27 cellular contexts compared by ENCODE assay signal in the genomic region with DNA sequence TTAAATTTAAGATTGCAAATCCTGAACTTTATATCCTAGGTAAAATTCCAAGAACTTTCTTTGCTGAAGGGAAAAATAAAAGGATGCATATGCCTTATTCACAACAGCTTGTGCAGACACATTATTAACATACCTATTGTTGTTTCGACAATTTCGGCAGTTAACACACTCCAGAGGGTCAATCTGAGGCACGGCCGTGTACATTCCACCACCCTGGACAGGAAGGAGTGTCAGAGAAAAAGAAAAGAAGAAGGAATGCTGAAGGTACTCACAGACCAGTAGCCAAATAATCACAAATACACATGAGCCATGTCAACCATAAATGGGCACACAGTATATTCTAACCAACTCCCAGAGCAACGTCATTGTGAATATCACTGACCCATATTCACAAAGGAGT. TPM values are rescaled to one million over a fixed set of nuclear protein-coding genes. Genes with fewer than 3 reads are reported as not detected.
"Had no signal": no experiment of that assay in that cellular context is flagged by ENCODE, and none has a peak within 500 bp of the region (broad histone marks: within the 10 kb centered on the region; RNA-seq: fewer than 3 reads in every experiment).

No MANE protein-coding gene starts in this region.

- H3K4me3 Mint-ChIP-seq: IgD-negative memory B cell had no signal

- DNase-seq: Kasumi-1, MM.1S, NCI-H1092 treated with DMSO at 0.1 percent for 48 hours, NCI-H1436, NCI-H187, NCI-H2029, NCI-H2081 treated with DMSO at 0.1 percent for 48 hours, NCI-H2171, NCI-H226, NCI-H446, NCI-H510A, NCI-H524 treated with DMSO at 0.1 percent for 48 hours, NCI-H69, NCI-H774, Right ventricle myocardium superior, RPMI8226, SIG-M5, SK-N-SH, SW 1271 had no signal

- FAIRE-seq: HTR-8/SVneo, K562, RCC 7860 had no signal

- H3K4me2 ChIP-seq: KMS-11, SK-N-SH had no signal

- H3K36me3 Mint-ChIP-seq: IgD-negative memory B cell had no signal

- H3K27me3 Mint-ChIP-seq: IgD-negative memory B cell had no signal

- H3K27ac Mint-ChIP-seq: IgD-negative memory B cell had no signal

- ATAC-seq: K562 had no signal

- H3K9ac ChIP-seq: KMS-11, SK-N-SH had no signal

- H3K4me3 ChIP-seq: K562 had no signal

- H3K9me3 ChIP-seq: SK-N-SH had no signal

- H3K27ac ChIP-seq: HL-60, KMS-11 had no signal

RNA-seq across cellular contexts. Expression of gene VSIG10L2, which starts 32.3 kb away (rescaled TPM):
- total RNA-seq: K562, M059J, SK-MEL-5 had no signal
- polyA plus RNA-seq: IgD-negative memory B cell, K562 had no signal
